31 cellular contexts compared by ENCODE assay signal in the genomic region with DNA sequence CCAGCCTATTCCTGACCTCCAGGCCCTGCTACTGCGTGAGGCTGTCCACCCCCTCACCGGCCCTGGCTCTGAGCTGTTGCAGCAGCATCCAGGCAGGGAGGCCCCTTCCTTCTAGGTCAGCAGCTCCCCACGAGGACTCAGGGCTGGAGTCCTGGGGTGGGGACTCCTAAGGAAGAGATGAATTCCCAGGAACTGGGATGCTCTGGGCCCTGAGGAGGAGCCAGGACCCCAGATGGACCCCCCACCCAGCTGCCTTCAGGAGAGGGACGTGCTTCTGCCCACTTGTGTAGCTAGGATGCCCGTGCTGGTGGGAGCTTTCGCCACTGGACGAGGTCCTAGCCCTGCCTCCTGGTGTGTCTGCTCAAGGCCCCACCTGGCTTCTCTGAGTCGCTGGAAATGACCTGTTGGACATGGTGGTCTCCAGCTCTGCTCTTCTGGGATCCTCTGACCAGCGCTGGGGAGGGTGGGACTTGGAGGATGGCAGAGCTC. TPM values are rescaled to one million over a fixed set of nuclear protein-coding genes. Genes with fewer than 3 reads are reported as not detected.
DNase-seq lines count a peak whose midpoint lies in the region; ATAC-seq and TF ChIP-seq lines count a peak whose summit lies in the region.
"Had no signal": no experiment of that assay in that cellular context is flagged by ENCODE, and none has a peak within 500 bp of the region (broad histone marks: within the 10 kb centered on the region; RNA-seq: fewer than 3 reads in every experiment).

No MANE protein-coding gene starts in this region.

- H3K4me3 Mint-ChIP-seq in MCF 10A (ENCODE audit: unreplicated experiment): no peak overlapping the region
- H3K4me3 Mint-ChIP-seq: activated CD4-positive, alpha-beta memory T cell treated with anti-CD3 and anti-CD28 coated beads, Interleukin-2, amount 10 ng/mL, durations not matched to agents 7 days and 5 days; naive thymus-derived CD8-positive, alpha-beta T cell; stimulated activated memory B cell treated with anti-CD40 and anti-IgM and Interleukin-4, amounts not matched to agents 10 μg/mL and 1 μg/mL and 100 μg/mL, for 72 hours had no signal

- no peak for TF ChIP-seq CTCF in right atrium auricular region (IDR thresholded peaks at IDR 0.05)
- TF ChIP-seq CTCF in heart right ventricle (IDR thresholded peaks at IDR 0.05): no peak
- TF ChIP-seq CTCF in sigmoid colon (IDR thresholded peaks at IDR 0.05): no peak
- TF ChIP-seq CTCF in MCF 10A (IDR thresholded peaks at IDR 0.05; ENCODE audit: unreplicated experiment): no peak

- no peaks in the 10 kb centered on the region for H3K79me2 ChIP-seq in Karpas-422 (ENCODE audit: low read length)

- TF ChIP-seq POLR2A in sigmoid colon (IDR thresholded peaks at IDR 0.05): no peak

- ATAC-seq in heart right ventricle (no peak), left lobe of liver (no peak)
- ATAC-seq: HCT116; naive thymus-derived CD8-positive, alpha-beta T cell; stimulated activated memory B cell treated with anti-CD40 and anti-IgM and Interleukin-4, amounts not matched to agents 10 μg/mL and 1 μg/mL and 100 μg/mL, for 72 hours had no signal

- H2AFZ ChIP-seq in Karpas-422 (ENCODE audit: low read length): no peak overlapping the region

- POLR2A ChIA-PET in MCF 10A (lab: Yijun Ruan, JAX): no interaction called here

- CTCF ChIA-PET in MCF 10A (lab: Yijun Ruan, JAX): interaction anchor here (2.2 kb wide), 1 partner anchor 10 kb away, joined by 6 read pairs; a partner anchor contains a TSS

- H3K9ac ChIP-seq in Karpas-422 (ENCODE audit: low read length): no peak overlapping the region
- H3K9ac ChIP-seq: BLaER1 had no signal

- no peak for DNase-seq in right atrium auricular region (ENCODE audit: low spot score)
- DNase-seq in heart right ventricle: no peak
- peak; percentile 43 for DNase-seq in left lobe of liver (ENCODE audit: low spot score)
- DNase-seq in sigmoid colon: peak; percentile 67
- DNase-seq in MCF 10A (ENCODE audit: unreplicated experiment): no peak
- DNase-seq in NCI-H1694 treated with DMSO at 0.1 percent for 48 hours (lab: John Stamatoyannopoulos, UW): no peak
- no peak for DNase-seq in cerebellar cortex (ENCODE audit: low spot score)
- DNase-seq in Karpas-422: no peak
- DNase-seq: activated CD4-positive, alpha-beta memory T cell treated with anti-CD3 and anti-CD28 coated beads, Interleukin-2, amount 10 ng/mL, durations not matched to agents 7 days and 5 days; activated CD4-positive, CD25-positive, alpha-beta regulatory T cell; activated naive CD4-positive, alpha-beta T cell treated with Interleukin-2 at 50 U/mL for 16 hours; activated T-cell treated with anti-CD3 and anti-CD28 coated beads, Interleukin-2, amount 50 U/mL, for 1 hour; DMS79 treated with DMSO at 0.1 percent for 48 hours; effector memory CD4-positive, alpha-beta T cell; KBM-7; left cardiac atrium; mesendoderm; NCI-H146; NCI-H526 treated with DMSO at 0.1 percent for 48 hours; stimulated activated CD4-positive, alpha-beta T cell treated with anti-CD3 and anti-CD28 coated beads, Interleukin-2, amount 100 ng/mL, for 24 hours; T1000; trophoblast cell had no signal

- H3K36me3 ChIP-seq in right atrium auricular region: peaks cover 13% of the 10 kb centered on the region
- peaks cover 0 to 9% (median 0%) of the 10 kb centered on the region in 9 donors for H3K36me3 ChIP-seq in heart right ventricle
- H3K36me3 ChIP-seq in sigmoid colon: peaks cover 24 to 45% (median 30%) of the 10 kb centered on the region in 4 donors
- no peaks in the 10 kb centered on the region for H3K36me3 ChIP-seq in Karpas-422 (ENCODE audit: insufficient read depth, low read length)
- H3K36me3 ChIP-seq: BLaER1 had no signal

- intact Hi-C loops in heart right ventricle (cut with DNase I) (no loop called here), sigmoid colon (cut with DNase I) (loop anchor here (5.0 kb wide), 1 partner anchor 55 kb away; no protein-coding TSS in a partner anchor), MCF 10A (cut with micrococcal nuclease) (no loop called here)

- H3K4me3 ChIP-seq in right atrium auricular region (no peak overlapping the region), heart right ventricle (no peak overlapping the region), sigmoid colon (no peak overlapping the region), Karpas-422 (ENCODE audit: low read length) (no peak overlapping the region)
- H3K4me3 ChIP-seq: BLaER1 had no signal

- peaks cover 0 to 47% of the 10 kb centered on the region in 2 donors for H3K4me1 ChIP-seq in right atrium auricular region
- peaks cover 0 to 36% (median 14%) of the 10 kb centered on the region in 9 donors for H3K4me1 ChIP-seq in heart right ventricle
- peaks cover 0 to 99% (median 97%) of the 10 kb centered on the region in 4 donors for H3K4me1 ChIP-seq in sigmoid colon
- no peaks in the 10 kb centered on the region for H3K4me1 ChIP-seq in Karpas-422 (ENCODE audit: low read length)

- no peaks in the 10 kb centered on the region for H3K9me3 Mint-ChIP-seq in MCF 10A (ENCODE audit: unreplicated experiment)
- H3K9me3 Mint-ChIP-seq: activated CD4-positive, alpha-beta memory T cell treated with anti-CD3 and anti-CD28 coated beads, Interleukin-2, amount 10 ng/mL, durations not matched to agents 7 days and 5 days; naive thymus-derived CD8-positive, alpha-beta T cell; stimulated activated memory B cell treated with anti-CD40 and anti-IgM and Interleukin-4, amounts not matched to agents 10 μg/mL and 1 μg/mL and 100 μg/mL, for 72 hours had no signal

- BruUV-seq in MCF 10A (replicated peaks; lab: Mats Ljungman, UMichigan): no TSS peak

- H4K20me1 ChIP-seq in Karpas-422 (ENCODE audit: insufficient read depth, low read depth, low read length): no peaks in the 10 kb centered on the region
- H4K20me1 ChIP-seq: BLaER1 had no signal

- WGBS in heart right ventricle, 2 donors: 90 to 91% methylated on average over 9 of the region's 9 CpGs
- WGBS in sigmoid colon, 2 donors: 74 to 81% methylated on average over 9 of the region's 9 CpGs

- no peak for TF ChIP-seq EP300 in sigmoid colon (IDR thresholded peaks at IDR 0.05)

- H3K4me2 ChIP-seq in Karpas-422 (ENCODE audit: low read depth, low read length, poor library complexity, severe bottlenecking): no peak overlapping the region
- H3K4me2 ChIP-seq: BLaER1 had no signal

- H3K9me3 ChIP-seq in right atrium auricular region (no peaks in the 10 kb centered on the region), heart right ventricle (no peaks in the 10 kb centered on the region), sigmoid colon (no peaks in the 10 kb centered on the region), Karpas-422 (ENCODE audit: low read length) (no peaks in the 10 kb centered on the region)
- H3K9me3 ChIP-seq: BLaER1, Caco-2 had no signal

- H3K27me3 ChIP-seq in right atrium auricular region (no peaks in the 10 kb centered on the region), heart right ventricle (peaks cover 0 to 3% (median 0%) of the 10 kb centered on the region in 7 donors), sigmoid colon (no peaks in the 10 kb centered on the region), Karpas-422 (ENCODE audit: low read length) (no peaks in the 10 kb centered on the region)
- H3K27me3 ChIP-seq: BLaER1 had no signal

- H3K36me3 Mint-ChIP-seq in MCF 10A (ENCODE audit: insufficient read depth, unreplicated experiment): no peaks in the 10 kb centered on the region
- H3K36me3 Mint-ChIP-seq: naive thymus-derived CD8-positive, alpha-beta T cell; stimulated activated memory B cell treated with anti-CD40 and anti-IgM and Interleukin-4, amounts not matched to agents 10 μg/mL and 1 μg/mL and 100 μg/mL, for 72 hours had no signal

- H3K27ac ChIP-seq in right atrium auricular region (peak overlapping the region; percentile 63 to 69), heart right ventricle (no peak overlapping the region), sigmoid colon (peak overlapping the region; percentile 91 to 100 (median 98)), Karpas-422 (ENCODE audit: low read length) (no peak overlapping the region)
- H3K27ac ChIP-seq: BLaER1 had no signal

- H3K4me1 Mint-ChIP-seq in MCF 10A (ENCODE audit: insufficient read depth, unreplicated experiment): no peaks in the 10 kb centered on the region
- H3K4me1 Mint-ChIP-seq: activated CD4-positive, alpha-beta memory T cell treated with anti-CD3 and anti-CD28 coated beads, Interleukin-2, amount 10 ng/mL, durations not matched to agents 7 days and 5 days; stimulated activated memory B cell treated with anti-CD40 and anti-IgM and Interleukin-4, amounts not matched to agents 10 μg/mL and 1 μg/mL and 100 μg/mL, for 72 hours had no signal

- no peaks in the 10 kb centered on the region for H3K27me3 Mint-ChIP-seq in MCF 10A (ENCODE audit: insufficient read depth, unreplicated experiment)

- H3K27ac Mint-ChIP-seq in MCF 10A (ENCODE audit: low read depth, unreplicated experiment): no peak overlapping the region
- H3K27ac Mint-ChIP-seq: activated CD4-positive, alpha-beta memory T cell treated with anti-CD3 and anti-CD28 coated beads, Interleukin-2, amount 10 ng/mL, durations not matched to agents 7 days and 5 days; naive thymus-derived CD8-positive, alpha-beta T cell; stimulated activated memory B cell treated with anti-CD40 and anti-IgM and Interleukin-4, amounts not matched to agents 10 μg/mL and 1 μg/mL and 100 μg/mL, for 72 hours had no signal

- H3K9me2 ChIP-seq in Karpas-422 (replicated peaks; ENCODE audit: insufficient read depth, low read length): no peaks in the 10 kb centered on the region

RNA-seq across cellular contexts. Expression of a gene that starts 10.3 kb away (rescaled TPM):
- total RNA-seq in right atrium auricular region: 10 to 100 TPM; 10.8 to 17.6 TPM
- 10 to 100 TPM in 1 of 10 donors, 1 to 10 TPM in 8, under 1 TPM in 1; 0.98 to 10.7 (median 1.6) TPM for total RNA-seq in heart right ventricle
- 1 to 10 TPM; 7.2 to 7.9 TPM for polyA plus RNA-seq in heart right ventricle
- 3.4 TPM for total RNA-seq in left lobe of liver
- total RNA-seq in sigmoid colon: 100 to 1,000 TPM; 118 to 263 (median 138) TPM
- polyA plus RNA-seq in sigmoid colon: 10 to 100 TPM in 1 of 3 donors, 1 to 10 TPM in 2; 1.8 to 18.7 (median 4.2) TPM
- not detected in 2 replicates for total RNA-seq in MCF 10A (2022)
- total RNA-seq in Karpas-422 (2014; rRNA removed; shearing (Covaris generic); ENCODE audit: low replicate concordance): not detected in 2 replicates
- total RNA-seq: activated CD4-positive, alpha-beta memory T cell treated with anti-CD3 and anti-CD28 coated beads, Interleukin-2, amount 10 ng/mL, durations not matched to agents 7 days and 5 days; naive thymus-derived CD8-positive, alpha-beta T cell had no signal
- polyA plus RNA-seq: naive thymus-derived CD8-positive, alpha-beta T cell had no signal

RNA-seq across cellular contexts. Expression of a gene that starts 22.0 kb away (rescaled TPM):
- not detected for total RNA-seq in right atrium auricular region
- total RNA-seq in heart right ventricle: not detected
- polyA plus RNA-seq in heart right ventricle: not detected
- not detected for total RNA-seq in left lobe of liver
- 1 to 10 TPM in 3 of 4 donors, not detected in 1; 1.9 to 2.2 (median 2.1) TPM for total RNA-seq in sigmoid colon
- polyA plus RNA-seq in sigmoid colon: not detected
- not detected in 2 replicates for total RNA-seq in MCF 10A (2022)
- total RNA-seq in Karpas-422 (2014; rRNA removed; shearing (Covaris generic); ENCODE audit: low replicate concordance): not detected in 2 replicates
- total RNA-seq: A673; activated CD4-positive, alpha-beta memory T cell treated with anti-CD3 and anti-CD28 coated beads, Interleukin-2, amount 10 ng/mL, durations not matched to agents 7 days and 5 days; Caco-2; cerebellum; fibroblast of lung; left cardiac atrium; naive thymus-derived CD8-positive, alpha-beta T cell; skeletal muscle tissue had no signal
- polyA plus RNA-seq: fibroblast of lung had no signal

RNA-seq across cellular contexts. Expression of a gene that starts 45.9 kb away (rescaled TPM):
- total RNA-seq in right atrium auricular region (1 to 10 TPM; 4.2 to 5.3 TPM), heart right ventricle (10 to 100 TPM in 2 of 10 donors, 1 to 10 TPM in 8; 4.8 to 13.0 (median 7.8) TPM), left lobe of liver (35.0 TPM), sigmoid colon (10 to 100 TPM; 17.5 to 43.5 (median 25.3) TPM), MCF 10A (2022) (16.3 and 19.2 TPM in 2 replicates)
- polyA plus RNA-seq in heart right ventricle (10 to 100 TPM in 1 of 2 donors, 1 to 10 TPM in 1; 3.4 to 19.2 TPM), sigmoid colon (10 to 100 TPM in 1 of 3 donors, 1 to 10 TPM in 2; 1.6 to 14.4 (median 1.8) TPM)
- 37.6 and 49.3 TPM in 2 replicates for total RNA-seq in Karpas-422 (2014; rRNA removed; shearing (Covaris generic); ENCODE audit: low replicate concordance)

Comparison
In these comparisons a context has a peak if more than half of its experiments do, and no peak if none do; other contexts are left out.
1. H3K27ac ChIP-seq: peak in right atrium auricular region (2 of 2) and sigmoid colon (4 of 4); none in heart right ventricle (0 of 10) and Karpas-422 (single experiment).
2. DNase-seq: peak in left lobe of liver (single experiment) and sigmoid colon (single experiment); none in right atrium auricular region (single experiment), heart right ventricle (0 of 2), MCF 10A (single experiment), NCI-H1694 treated with DMSO at 0.1 percent for 48 hours (single experiment), cerebellar cortex (single experiment) and Karpas-422 (single experiment).
3. RNA of a gene that starts 10.3 kb away (total RNA-seq): 118 to 263 TPM in sigmoid colon; 10.8 to 17.6 TPM in right atrium auricular region, 3.4 TPM in left lobe of liver (single experiment), 0.98 to 10.7 TPM in heart right ventricle, not detected in MCF 10A and not detected in Karpas-422; every median in the first group is over 4 times any median in the second.